In genomic region chr7:107597582-107597916, GRCh38 we compare ENCODE assay signal across 17 cellular contexts.
"Had no signal": no experiment of that assay in that cellular context is flagged by ENCODE, and none has a peak within 500 bp of the region (broad histone marks: within the 10 kb centered on the region; RNA-seq: fewer than 3 reads in every experiment).

No MANE protein-coding gene starts in this region.

- H2AFZ ChIP-seq: parathyroid adenoma had no signal

- DNase-seq: colonic mucosa; heart right ventricle; hypothalamus; left ventricle myocardium superior; naive thymus-derived CD4-positive, alpha-beta T cell; nephron progenitor cell; sigmoid colon; stimulated activated CD4-positive, alpha-beta T cell treated with anti-CD3 and anti-CD28 coated beads, Interleukin-2, amount 100 ng/mL, for 24 hours; stimulated activated CD4-positive, alpha-beta T cell treated with anti-CD3 and anti-CD28 coated beads, Interleukin-4, amount 100 ng/mL, for 4 hours; stimulated activated naive B cell treated with anti-CD40 and anti-IgM and Interleukin-4, amounts not matched to agents 10 μg/mL and 1 μg/mL and 100 μg/mL, for 72 hours; stimulated activated naive CD8-positive, alpha-beta T cell treated with anti-CD3 and anti-CD28 coated beads, Interleukin-15, amount 100 ng/mL, for 72 hours; testis; transverse colon had no signal

- H3K27ac ChIP-seq: colonic mucosa, parathyroid adenoma, skin epidermis, testis had no signal

- H3K27me3 ChIP-seq: colonic mucosa, heart right ventricle, sigmoid colon, testis, transverse colon had no signal

- H3K79me2 ChIP-seq: parathyroid adenoma had no signal

- H3K27ac Mint-ChIP-seq: naive thymus-derived CD4-positive, alpha-beta T cell; stimulated activated naive B cell treated with anti-CD40 and anti-IgM and Interleukin-4, amounts not matched to agents 10 μg/mL and 1 μg/mL and 100 μg/mL, for 72 hours; stimulated activated naive CD8-positive, alpha-beta T cell treated with anti-CD3 and anti-CD28 coated beads, Interleukin-15, amount 100 ng/mL, for 72 hours had no signal

- H3K4me3 ChIP-seq: colonic mucosa, heart right ventricle, lung, sigmoid colon, skin epidermis, testis, transverse colon had no signal

- H3K4me3 Mint-ChIP-seq: naive thymus-derived CD4-positive, alpha-beta T cell; nephron progenitor cell; stimulated activated naive B cell treated with anti-CD40 and anti-IgM and Interleukin-4, amounts not matched to agents 10 μg/mL and 1 μg/mL and 100 μg/mL, for 72 hours; stimulated activated naive CD8-positive, alpha-beta T cell treated with anti-CD3 and anti-CD28 coated beads, Interleukin-15, amount 100 ng/mL, for 72 hours had no signal

- H3K9me3 ChIP-seq: colonic mucosa, heart right ventricle, sigmoid colon, testis, transverse colon had no signal

- H3K9ac ChIP-seq: parathyroid adenoma had no signal

- H3K36me3 ChIP-seq: colonic mucosa had no signal

- H3K27me3 Mint-ChIP-seq: naive thymus-derived CD4-positive, alpha-beta T cell; stimulated activated naive B cell treated with anti-CD40 and anti-IgM and Interleukin-4, amounts not matched to agents 10 μg/mL and 1 μg/mL and 100 μg/mL, for 72 hours; stimulated activated naive CD8-positive, alpha-beta T cell treated with anti-CD3 and anti-CD28 coated beads, Interleukin-15, amount 100 ng/mL, for 72 hours had no signal

- H3K4me1 ChIP-seq: colonic mucosa, parathyroid adenoma had no signal

- H3K4me1 Mint-ChIP-seq: stimulated activated naive B cell treated with anti-CD40 and anti-IgM and Interleukin-4, amounts not matched to agents 10 μg/mL and 1 μg/mL and 100 μg/mL, for 72 hours; stimulated activated naive CD8-positive, alpha-beta T cell treated with anti-CD3 and anti-CD28 coated beads, Interleukin-15, amount 100 ng/mL, for 72 hours had no signal

- H3K9me3 Mint-ChIP-seq: naive thymus-derived CD4-positive, alpha-beta T cell; nephron progenitor cell; stimulated activated naive B cell treated with anti-CD40 and anti-IgM and Interleukin-4, amounts not matched to agents 10 μg/mL and 1 μg/mL and 100 μg/mL, for 72 hours; stimulated activated naive CD8-positive, alpha-beta T cell treated with anti-CD3 and anti-CD28 coated beads, Interleukin-15, amount 100 ng/mL, for 72 hours had no signal

- ATAC-seq: esophagus mucosa; naive thymus-derived CD4-positive, alpha-beta T cell; stimulated activated naive B cell treated with anti-CD40 and anti-IgM and Interleukin-4, amounts not matched to agents 10 μg/mL and 1 μg/mL and 100 μg/mL, for 72 hours; stimulated activated naive CD8-positive, alpha-beta T cell treated with anti-CD3 and anti-CD28 coated beads, Interleukin-15, amount 100 ng/mL, for 72 hours had no signal
